ENCODE assay signal across 32 cellular contexts in genomic region chr10:133198621-133199487, GRCh38. TPM values are rescaled to one million over a fixed set of nuclear protein-coding genes. Genes with fewer than 3 reads are reported as not detected.
"Had no signal": no experiment of that assay in that cellular context is flagged by ENCODE, and none has a peak within 500 bp of the region (broad histone marks: within the 10 kb centered on the region; RNA-seq: fewer than 3 reads in every experiment).

No MANE protein-coding gene starts in this region.

- H3K27ac Mint-ChIP-seq: naive thymus-derived CD8-positive, alpha-beta T cell; nephron progenitor cell had no signal

- H3K4me1 Mint-ChIP-seq: naive thymus-derived CD8-positive, alpha-beta T cell had no signal

- H3K36me3 ChIP-seq: gastrocnemius medialis, heart right ventricle, left ventricle myocardium inferior, lower lobe of right lung, ovary, thoracic aorta, tibial nerve, upper lobe of left lung had no signal

- H3K27me3 ChIP-seq: dorsolateral prefrontal cortex, ovary, tibial nerve, upper lobe of left lung had no signal

- DNase-seq: cerebellar nuclear complex; dorsolateral prefrontal cortex; effector CD4-positive, alpha-beta T cell; foreskin fibroblast; gastrocnemius medialis; hippocampal formation; kidney glomerular epithelial cell; left colon; left ventricle myocardium inferior; lower lobe of right lung; naive thymus-derived CD8-positive, alpha-beta T cell; nephron progenitor cell; occipital lobe; retina; stimulated activated CD4-positive, alpha-beta T cell treated with anti-CD3 and anti-CD28 coated beads, Interleukin-12 subunit alpha, Interleukin-12 subunit beta, amount 100 ng/mL, for 4 hours; stimulated activated CD4-positive, alpha-beta T cell treated with anti-CD3 and anti-CD28 coated beads, Interleukin-1b, Interleukin-23, amount 100 ng/mL, for 48 hours; stimulated activated CD4-positive, alpha-beta T cell treated with anti-CD3 and anti-CD28 coated beads, Interleukin-4, amount 100 ng/mL, for 1 hour; stimulated activated CD8-positive, alpha-beta memory T cell treated with anti-CD3 and anti-CD28 coated beads, Interleukin-4, amount 100 ng/mL, for 48 hours; stimulated activated naive CD4-positive, alpha-beta T cell treated with Interleukin-2 at 50 U/mL for 16 hours had no signal

- H3K36me3 Mint-ChIP-seq: naive thymus-derived CD8-positive, alpha-beta T cell had no signal

- H3K4me1 ChIP-seq: gastrocnemius medialis, heart right ventricle, left ventricle myocardium inferior, lower lobe of right lung, tibial nerve, upper lobe of left lung had no signal

- H3K4me3 ChIP-seq: dorsolateral prefrontal cortex, gastrocnemius medialis, heart right ventricle, left ventricle myocardium inferior, lower lobe of right lung, ovary, smooth muscle cell, thoracic aorta, tibial nerve, upper lobe of left lung had no signal

- ATAC-seq: esophagus mucosa; gastrocnemius medialis; heart right ventricle; left colon; lower lobe of right lung; naive thymus-derived CD8-positive, alpha-beta T cell; sciatic nerve had no signal

- H3K4me3 Mint-ChIP-seq: naive thymus-derived CD8-positive, alpha-beta T cell; nephron progenitor cell had no signal

- H3K27ac ChIP-seq: dorsolateral prefrontal cortex, epithelial cell of prostate, gastrocnemius medialis, heart right ventricle, left ventricle myocardium inferior, lower lobe of right lung, ovary, thoracic aorta, tibial nerve, upper lobe of left lung had no signal

- H3K9me3 ChIP-seq: gastrocnemius medialis, lower lobe of right lung, ovary, thoracic aorta, upper lobe of left lung had no signal

RNA-seq across cellular contexts. Expression of gene UTF1, which starts 31.2 kb away (rescaled TPM):
- total RNA-seq: esophagus mucosa; gastrocnemius medialis; glomerular endothelial cell; heart right ventricle; left colon; left ventricle myocardium inferior; lower lobe of right lung; mesenteric fat pad; myocyte; naive thymus-derived CD8-positive, alpha-beta T cell; occipital lobe; pulmonary artery endothelial cell; sciatic nerve; smooth muscle cell; thoracic aorta; tibial nerve had no signal
- polyA plus RNA-seq: heart right ventricle; naive thymus-derived CD8-positive, alpha-beta T cell; smooth muscle cell had no signal

RNA-seq across cellular contexts. Expression of gene VENTX, which starts 38.8 kb away (rescaled TPM):
- total RNA-seq: glomerular endothelial cell; naive thymus-derived CD8-positive, alpha-beta T cell; occipital lobe; pulmonary artery endothelial cell; smooth muscle cell had no signal
- polyA plus RNA-seq: naive thymus-derived CD8-positive, alpha-beta T cell; smooth muscle cell had no signal

RNA-seq across cellular contexts. Expression of gene KNDC1, which starts 38.8 kb away (rescaled TPM):
- total RNA-seq: glomerular endothelial cell, myocyte, pulmonary artery endothelial cell had no signal
- polyA plus RNA-seq: naive thymus-derived CD8-positive, alpha-beta T cell had no signal
